Comparison of ENCODE assay signal across 23 cellular contexts in the genomic region with DNA sequence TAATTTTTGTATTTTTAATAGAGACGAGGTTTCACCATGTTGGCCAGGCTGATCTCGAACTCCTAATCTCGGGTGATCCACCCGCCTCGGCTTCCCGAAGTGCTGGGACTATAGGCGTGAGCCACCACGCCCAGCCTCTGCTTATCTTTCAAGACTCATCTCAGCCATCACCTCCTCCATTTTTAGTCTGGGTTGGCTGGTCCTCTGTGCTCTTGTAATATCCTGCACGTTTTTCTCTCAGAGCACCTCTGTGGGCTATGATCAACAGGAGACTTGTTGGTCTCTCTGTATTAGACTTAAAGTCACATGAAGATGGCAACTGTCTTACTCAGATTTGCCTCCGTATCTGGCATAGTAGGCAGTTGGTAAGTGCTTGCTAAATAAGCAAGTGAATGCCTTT. TPM values are rescaled to one million over a fixed set of nuclear protein-coding genes. Genes with fewer than 3 reads are reported as not detected.
A peak's percentile ranks its signal among the peaks of the same experiment; 100 is the strongest.
DNase-seq lines count a peak whose midpoint lies in the region; ATAC-seq, FAIRE-seq and TF ChIP-seq lines count a peak whose summit lies in the region.
"Had no signal": no experiment of that assay in that cellular context is flagged by ENCODE, and none has a peak within 500 bp of the region (broad histone marks: within the 10 kb centered on the region; RNA-seq: fewer than 3 reads in every experiment).

No MANE protein-coding gene starts in this region.

- no peak for FAIRE-seq in endothelial cell of umbilical vein (lab: Jason Lieb, UNC)
- FAIRE-seq: A204.1, GM12878, GM19239, H54 had no signal

- no peak overlapping the region for H3K4me3 Mint-ChIP-seq in neural progenitor cell
- H3K4me3 Mint-ChIP-seq in activated CD4-positive, alpha-beta memory T cell treated with anti-CD3 and anti-CD28 coated beads for 36 hours, result no peak overlapping the region
- H3K4me3 Mint-ChIP-seq: B cell; CD4-positive, CD25-positive, alpha-beta regulatory T cell; CD8-positive, alpha-beta T cell had no signal

- TSS peak; percentile 4 for BruUV-seq in endothelial cell of umbilical vein (replicated peaks; lab: Mats Ljungman, UMichigan)

- H3K9ac ChIP-seq in endothelial cell of umbilical vein (replicated peaks; ENCODE audit: extremely low read depth, insufficient read depth, low read length) (no peak overlapping the region), neural progenitor cell (no peak overlapping the region)
- H3K9ac ChIP-seq: BLaER1 had no signal

- ATAC-seq in GM21825 (IDR thresholded peaks at IDR 0.05; ENCODE audit: unreplicated experiment), result no peak
- no peak for ATAC-seq in upper lobe of right lung
- ATAC-seq: CD8-positive, alpha-beta T cell; GM12878 had no signal

- H3K4me2 ChIP-seq in endothelial cell of umbilical vein (ENCODE audit: insufficient read depth, low read length), result no peak overlapping the region
- no peak overlapping the region for H3K4me2 ChIP-seq in neural progenitor cell
- H3K4me2 ChIP-seq: BLaER1 had no signal

- dilution Hi-C loops in endothelial cell of umbilical vein (cut with MboI; ENCODE audit: extremely low pct_ligation_motif_present, low sequenced_read_pairs), result no loop called here

- H3K36me3 ChIP-seq in endothelial cell of umbilical vein (ENCODE audit: control insufficient read depth in 2 of 2, extremely low read depth in 1 of 2, insufficient read depth in 2 of 2, low read length in 2 of 2), result peaks cover 10 to 21% of the 10 kb centered on the region in 2 experiments
- no peaks in the 10 kb centered on the region for H3K36me3 ChIP-seq in neural progenitor cell
- H3K36me3 ChIP-seq in upper lobe of right lung, result no peaks in the 10 kb centered on the region
- H3K36me3 ChIP-seq: BLaER1, HAP-1 had no signal

- H3K9me1 ChIP-seq in endothelial cell of umbilical vein (replicated peaks; ENCODE audit: control insufficient read depth, extremely low read depth, insufficient read depth, low read length), result no peaks in the 10 kb centered on the region

- H3K9me3 ChIP-seq in endothelial cell of umbilical vein (replicated peaks; ENCODE audit: control insufficient read depth, insufficient read depth, low read length), result no peaks in the 10 kb centered on the region
- no peaks in the 10 kb centered on the region for H3K9me3 ChIP-seq in neural progenitor cell (ENCODE audit: low read depth)
- no peaks in the 10 kb centered on the region for H3K9me3 ChIP-seq in upper lobe of right lung
- H3K9me3 ChIP-seq: BLaER1, Caco-2, HAP-1 had no signal

- no peaks in the 10 kb centered on the region for H3K36me3 Mint-ChIP-seq in neural progenitor cell
- no peaks in the 10 kb centered on the region for H3K36me3 Mint-ChIP-seq in activated CD4-positive, alpha-beta memory T cell treated with anti-CD3 and anti-CD28 coated beads for 36 hours
- H3K36me3 Mint-ChIP-seq: CD4-positive, CD25-positive, alpha-beta regulatory T cell; CD8-positive, alpha-beta T cell had no signal

- peak overlapping the region; percentile 46 for H3K27ac Mint-ChIP-seq in neural progenitor cell
- no peak overlapping the region for H3K27ac Mint-ChIP-seq in activated CD4-positive, alpha-beta memory T cell treated with anti-CD3 and anti-CD28 coated beads for 36 hours
- H3K27ac Mint-ChIP-seq: B cell; CD8-positive, alpha-beta T cell had no signal

- no peaks in the 10 kb centered on the region for H3F3A ChIP-seq in neural progenitor cell (ENCODE audit: low read depth)

- H3K4me1 ChIP-seq in endothelial cell of umbilical vein (ENCODE audit: control insufficient read depth, extremely low read depth, insufficient read depth, low read length), result no peaks in the 10 kb centered on the region
- H3K4me1 ChIP-seq in neural progenitor cell, result no peaks in the 10 kb centered on the region
- H3K4me1 ChIP-seq in upper lobe of right lung, result no peaks in the 10 kb centered on the region
- H3K4me1 ChIP-seq: BLaER1, Caco-2, HAP-1 had no signal

- no peaks in the 10 kb centered on the region for H4K20me1 ChIP-seq in endothelial cell of umbilical vein (replicated peaks; ENCODE audit: control insufficient read depth, extremely low read depth, insufficient read depth, low read length)
- no peaks in the 10 kb centered on the region for H4K20me1 ChIP-seq in neural progenitor cell (ENCODE audit: low read depth)
- H4K20me1 ChIP-seq: BLaER1 had no signal

- POLR2A ChIA-PET in endothelial cell of umbilical vein (lab: Charles Lee), result no interaction called here
- POLR2A ChIA-PET in activated CD4-positive, alpha-beta memory T cell treated with anti-CD3 and anti-CD28 coated beads for 36 hours (lab: Charles Lee), result no interaction called here

- no peaks in the 10 kb centered on the region for H3K79me2 ChIP-seq in endothelial cell of umbilical vein (ENCODE audit: control insufficient read depth, insufficient read depth, low read length)
- H3K79me2 ChIP-seq in neural progenitor cell (ENCODE audit: low read depth), result no peaks in the 10 kb centered on the region

- CTCF ChIA-PET in endothelial cell of umbilical vein (lab: Charles Lee), result no interaction called here
- CTCF ChIA-PET in activated CD4-positive, alpha-beta memory T cell treated with anti-CD3 and anti-CD28 coated beads for 36 hours (lab: Charles Lee), result no interaction called here

- H3K4me3 ChIP-seq in endothelial cell of umbilical vein (replicated peaks in 1 of 3; ENCODE audit: insufficient read depth in 1 of 3, low read depth in 1 of 3, low read length in 3 of 3) (no peak overlapping the region), neural progenitor cell (no peak overlapping the region), upper lobe of right lung (no peak overlapping the region)
- H3K4me3 ChIP-seq: BLaER1, GM12878, HAP-1 had no signal

- DNase-seq in activated effector memory CD4-positive, alpha-beta T cell treated with anti-CD3 and anti-CD28 coated beads, Interleukin-2, amount 50 U/mL, for 16 hours, result peak; percentile 25
- no peak for DNase-seq in activated effector memory CD4-positive, alpha-beta T cell treated with Interleukin-2 at 50 U/mL for 16 hours
- DNase-seq in endothelial cell of umbilical vein (ENCODE audit: low read depth, low spot score) (no peak), neural progenitor cell (ENCODE audit: low spot score) (no peak), upper lobe of right lung (no peak)
- no peak for DNase-seq in activated CD4-positive, alpha-beta memory T cell treated with anti-CD3 and anti-CD28 coated beads for 36 hours
- DNase-seq: Caco-2; CD4-positive, CD25-positive, alpha-beta regulatory T cell; CD8-positive, alpha-beta T cell; DMS153; DND-41; GDM1; GOT3 had no signal

- no peak for TF ChIP-seq POLR2A in endothelial cell of umbilical vein (IDR thresholded peaks at IDR 0.05; ENCODE audit: low read depth, low read length)

- TF ChIP-seq CTCF in endothelial cell of umbilical vein (IDR thresholded peaks at IDR 0.05; ENCODE audit: extremely low read depth in 1 of 2, insufficient read depth in 1 of 2, low read depth in 1 of 2, low read length in 2 of 2) (no peak), neural progenitor cell (IDR thresholded peaks at IDR 0.05) (no peak), upper lobe of right lung (IDR thresholded peaks at IDR 0.05) (no peak)

- no peak overlapping the region for H3K27ac ChIP-seq in endothelial cell of umbilical vein (ENCODE audit: insufficient read depth, low read depth, low read length)
- H3K27ac ChIP-seq in neural progenitor cell, result no peak overlapping the region
- no peak overlapping the region for H3K27ac ChIP-seq in upper lobe of right lung
- H3K27ac ChIP-seq: 22Rv1, BLaER1, C4-2B had no signal

- no peaks in the 10 kb centered on the region for H3K4me1 Mint-ChIP-seq in neural progenitor cell
- H3K4me1 Mint-ChIP-seq in activated CD4-positive, alpha-beta memory T cell treated with anti-CD3 and anti-CD28 coated beads for 36 hours (ENCODE audit: low read depth), result no peaks in the 10 kb centered on the region

- H3K9me3 Mint-ChIP-seq in neural progenitor cell, result no peaks in the 10 kb centered on the region
- no peaks in the 10 kb centered on the region for H3K9me3 Mint-ChIP-seq in activated CD4-positive, alpha-beta memory T cell treated with anti-CD3 and anti-CD28 coated beads for 36 hours
- H3K9me3 Mint-ChIP-seq: CD4-positive, CD25-positive, alpha-beta regulatory T cell; CD8-positive, alpha-beta T cell had no signal

- no peaks in the 10 kb centered on the region for H3K27me3 ChIP-seq in endothelial cell of umbilical vein (ENCODE audit: control insufficient read depth in 2 of 2, insufficient read depth in 2 of 2, low read length in 2 of 2)
- no peaks in the 10 kb centered on the region for H3K27me3 ChIP-seq in neural progenitor cell
- H3K27me3 ChIP-seq in upper lobe of right lung, result no peaks in the 10 kb centered on the region
- H3K27me3 ChIP-seq: BLaER1 had no signal

- H2AFZ ChIP-seq in endothelial cell of umbilical vein (ENCODE audit: low read depth, low read length) (no peak overlapping the region), neural progenitor cell (replicated peaks) (no peak overlapping the region)

- intact Hi-C loops in endothelial cell of umbilical vein (cut with micrococcal nuclease) (no loop called here), upper lobe of right lung (cut with DNase I) (no loop called here)
- intact Hi-C loops in activated CD4-positive, alpha-beta memory T cell treated with anti-CD3 and anti-CD28 coated beads for 36 hours (cut with micrococcal nuclease), result no loop called here

- H3K27me3 Mint-ChIP-seq in neural progenitor cell (ENCODE audit: insufficient read depth, low read depth), result peaks cover 12% of the 10 kb centered on the region
- H3K27me3 Mint-ChIP-seq in activated CD4-positive, alpha-beta memory T cell treated with anti-CD3 and anti-CD28 coated beads for 36 hours, result no peaks in the 10 kb centered on the region

RNA-seq across cellular contexts. Expression of a gene that starts 7.6 kb away (rescaled TPM):
- 114 and 120 TPM in 2 replicates for total RNA-seq in endothelial cell of umbilical vein
- polyA plus RNA-seq in endothelial cell of umbilical vein, result 41.7 and 41.8 TPM in 2 replicates
- polyA plus RNA-seq in endothelial cell of umbilical vein (2011; cell fraction: cytosol; rRNA removed), result 25.2 and 31.9 TPM in 2 replicates
- polyA plus RNA-seq in endothelial cell of umbilical vein (2011; cell fraction: nucleus; rRNA removed), result 186 and 198 TPM in 2 replicates
- polyA plus RNA-seq in endothelial cell of umbilical vein (2012), result 8.5 and 10.9 TPM in 2 replicates
- 33.6 and 45.1 TPM in 2 replicates for polyA minus RNA-seq in endothelial cell of umbilical vein
- polyA minus RNA-seq in endothelial cell of umbilical vein (2011; cell fraction: cytosol; rRNA and poly(A)+ RNA removed), result not detected
- polyA minus RNA-seq in endothelial cell of umbilical vein (2011; cell fraction: nucleus; rRNA and poly(A)+ RNA removed), result 51.9 and 66.9 TPM in 2 replicates
- total RNA-seq in neural progenitor cell (ENCODE audit: low replicate concordance), result 3.2 and 4.5 TPM in 2 replicates
- under 1 TPM; 0.31 to 0.51 TPM for total RNA-seq in activated CD4-positive, alpha-beta memory T cell treated with anti-CD3 and anti-CD28 coated beads for 36 hours
- 78.7 TPM for total RNA-seq in upper lobe of right lung

RNA-seq across cellular contexts. Expression of a gene that starts 23.8 kb away (rescaled TPM):
- total RNA-seq in endothelial cell of umbilical vein (21.6 and 22.8 TPM in 2 replicates), neural progenitor cell (ENCODE audit: low replicate concordance) (3.4 and 4.5 TPM in 2 replicates), upper lobe of right lung (51.9 TPM)
- 19.5 and 24.9 TPM in 2 replicates for polyA plus RNA-seq in endothelial cell of umbilical vein
- 21.2 and 23.1 TPM in 2 replicates for polyA plus RNA-seq in endothelial cell of umbilical vein (2011; cell fraction: cytosol; rRNA removed)
- polyA plus RNA-seq in endothelial cell of umbilical vein (2011; cell fraction: nucleus; rRNA removed), result 16.1 and 19.8 TPM in 2 replicates
- 18.5 and 21.3 TPM in 2 replicates for polyA plus RNA-seq in endothelial cell of umbilical vein (2012)
- 8.5 and 11.2 TPM in 2 replicates for polyA minus RNA-seq in endothelial cell of umbilical vein
- polyA minus RNA-seq in endothelial cell of umbilical vein (2011; cell fraction: cytosol; rRNA and poly(A)+ RNA removed), result not detected
- 4.0 and 4.1 TPM in 2 replicates for polyA minus RNA-seq in endothelial cell of umbilical vein (2011; cell fraction: nucleus; rRNA and poly(A)+ RNA removed)
- 100 to 1,000 TPM; 117 to 118 TPM for total RNA-seq in activated CD4-positive, alpha-beta memory T cell treated with anti-CD3 and anti-CD28 coated beads for 36 hours

RNA-seq across cellular contexts. Expression of a gene that starts 26.3 kb away (rescaled TPM):
- 95.9 and 100 TPM in 2 replicates for total RNA-seq in endothelial cell of umbilical vein
- 75.5 and 82.3 TPM in 2 replicates for polyA plus RNA-seq in endothelial cell of umbilical vein
- polyA plus RNA-seq in endothelial cell of umbilical vein (2011; cell fraction: cytosol; rRNA removed), result 58.2 and 74.0 TPM in 2 replicates
- polyA plus RNA-seq in endothelial cell of umbilical vein (2011; cell fraction: nucleus; rRNA removed), result 292 and 336 TPM in 2 replicates
- polyA plus RNA-seq in endothelial cell of umbilical vein (2012), result 46.3 and 49.9 TPM in 2 replicates
- 80.9 and 94.8 TPM in 2 replicates for polyA minus RNA-seq in endothelial cell of umbilical vein
- polyA minus RNA-seq in endothelial cell of umbilical vein (2011; cell fraction: cytosol; rRNA and poly(A)+ RNA removed), result 15.5 TPM
- polyA minus RNA-seq in endothelial cell of umbilical vein (2011; cell fraction: nucleus; rRNA and poly(A)+ RNA removed), result 75.3 and 93.4 TPM in 2 replicates
- total RNA-seq in neural progenitor cell (ENCODE audit: low replicate concordance), result 53.3 and 114 TPM in 2 replicates
- total RNA-seq in activated CD4-positive, alpha-beta memory T cell treated with anti-CD3 and anti-CD28 coated beads for 36 hours, result 10 to 100 TPM; 63.4 to 65.9 TPM
- 100 TPM for total RNA-seq in upper lobe of right lung

RNA-seq across cellular contexts. Expression of a gene that starts 32.2 kb away (rescaled TPM):
- 12.0 and 18.5 TPM in 2 replicates for total RNA-seq in endothelial cell of umbilical vein
- 4.6 and 5.1 TPM in 2 replicates for polyA plus RNA-seq in endothelial cell of umbilical vein
- polyA plus RNA-seq in endothelial cell of umbilical vein (2011; cell fraction: cytosol; rRNA removed), result 1.6 and 2.5 TPM in 2 replicates
- polyA plus RNA-seq in endothelial cell of umbilical vein (2011; cell fraction: nucleus; rRNA removed), result 50.2 and 63.4 TPM in 2 replicates
- polyA plus RNA-seq in endothelial cell of umbilical vein (2012), result 5.0 and 5.9 TPM in 2 replicates
- 1.2 and 2.0 TPM in 2 replicates for polyA minus RNA-seq in endothelial cell of umbilical vein
- polyA minus RNA-seq in endothelial cell of umbilical vein (2011; cell fraction: cytosol; rRNA and poly(A)+ RNA removed), result 0.72 TPM
- 7.6 and 8.2 TPM in 2 replicates for polyA minus RNA-seq in endothelial cell of umbilical vein (2011; cell fraction: nucleus; rRNA and poly(A)+ RNA removed)
- 1.1 and 1.4 TPM in 2 replicates for total RNA-seq in neural progenitor cell (ENCODE audit: low replicate concordance)
- total RNA-seq in activated CD4-positive, alpha-beta memory T cell treated with anti-CD3 and anti-CD28 coated beads for 36 hours, result 10 to 100 TPM; 16.5 to 23.5 TPM
- total RNA-seq in upper lobe of right lung, result 1,590 TPM

RNA-seq across cellular contexts. Expression of a gene that starts 38.1 kb away (rescaled TPM):
- total RNA-seq in endothelial cell of umbilical vein, result 48.0 and 49.2 TPM in 2 replicates
- polyA plus RNA-seq in endothelial cell of umbilical vein, result 96.0 and 100 TPM in 2 replicates
- 68.3 and 70.6 TPM in 2 replicates for polyA plus RNA-seq in endothelial cell of umbilical vein (2011; cell fraction: cytosol; rRNA removed)
- 25.0 and 33.5 TPM in 2 replicates for polyA plus RNA-seq in endothelial cell of umbilical vein (2011; cell fraction: nucleus; rRNA removed)
- 49.3 and 51.6 TPM in 2 replicates for polyA plus RNA-seq in endothelial cell of umbilical vein (2012)
- 33.7 and 36.1 TPM in 2 replicates for polyA minus RNA-seq in endothelial cell of umbilical vein
- polyA minus RNA-seq in endothelial cell of umbilical vein (2011; cell fraction: cytosol; rRNA and poly(A)+ RNA removed), result 25.4 TPM
- polyA minus RNA-seq in endothelial cell of umbilical vein (2011; cell fraction: nucleus; rRNA and poly(A)+ RNA removed), result 4.4 and 9.6 TPM in 2 replicates
- 129 and 169 TPM in 2 replicates for total RNA-seq in neural progenitor cell (ENCODE audit: low replicate concordance)
- 10 to 100 TPM; 60.8 to 63.8 TPM for total RNA-seq in activated CD4-positive, alpha-beta memory T cell treated with anti-CD3 and anti-CD28 coated beads for 36 hours
- 44.6 TPM for total RNA-seq in upper lobe of right lung

Comparison
In these comparisons a context has a peak if more than half of its experiments do, and no peak if none do; other contexts are left out.
1. RNA of a gene that starts 7.6 kb away (total RNA-seq): 114 to 120 TPM in endothelial cell of umbilical vein and 78.7 TPM in upper lobe of right lung (single experiment); 3.2 to 4.5 TPM in neural progenitor cell and 0.31 to 0.51 TPM in activated CD4-positive, alpha-beta memory T cell treated with anti-CD3 and anti-CD28 coated beads for 36 hours; every median in the first group is over 10 times any median in the second.